1 cellular context compared by ENCODE assay signal in the genomic region with DNA sequence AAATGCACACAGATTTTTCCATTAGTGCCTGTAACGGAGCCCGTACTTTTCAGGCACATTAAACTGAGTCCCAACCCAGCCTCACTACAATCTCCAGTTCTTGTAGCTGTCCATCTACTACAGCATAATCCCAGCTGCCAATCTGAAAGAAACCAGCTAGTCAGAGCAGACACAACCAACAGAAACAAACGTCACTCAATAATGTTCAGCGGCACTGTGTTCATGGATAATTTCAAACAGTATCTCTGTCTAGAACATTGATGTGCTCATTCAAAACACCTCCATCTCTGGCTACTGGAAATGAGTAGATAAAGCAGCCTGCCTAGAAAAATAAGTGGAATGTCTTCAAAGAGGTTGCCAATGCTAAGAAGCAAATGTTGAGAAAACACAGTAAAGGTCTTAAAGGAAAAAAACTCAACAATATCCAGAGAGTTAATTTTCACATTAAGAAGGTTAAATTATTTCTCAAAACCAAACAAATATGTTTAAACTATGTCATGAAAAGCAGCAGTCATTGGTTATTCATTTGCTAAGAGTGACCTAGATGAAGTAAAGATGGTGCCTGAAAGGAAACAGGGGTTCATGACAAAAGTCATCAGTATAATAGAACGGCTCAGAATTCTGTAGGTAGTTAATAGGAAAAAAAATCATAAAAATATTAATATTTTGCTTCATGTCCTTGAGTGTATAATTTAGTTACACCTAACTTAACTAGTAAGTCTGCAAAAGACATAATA.
A peak's percentile ranks its signal among the peaks of the same experiment; 100 is the strongest.
TF ChIP-seq lines count a peak whose summit lies in the region.

No MANE protein-coding gene starts in this region.

TF ChIP-seq in K562, 482 proteins besides CTCF, POLR2A, EP300 and RAD21 (continued from another document and continues in another):
- TF ChIP-seq RCOR1 (IDR thresholded peaks at IDR 0.05; ENCODE audit: borderline replicate concordance in 1 of 2, low read depth in 2 of 2, low read length in 2 of 2) (peak in 1 of 2 experiments; percentile 6; a peak in 1 of 4 replicates), ZNF280B (CRISPR knock-in tag; IDR thresholded peaks at IDR 0.05) (no peak), GTF2F1 (IDR thresholded peaks at IDR 0.05; ENCODE audit: low read depth, low read length) (no peak), NKRF (IDR thresholded peaks at IDR 0.05; ENCODE audit: borderline replicate concordance) (no peak), HDAC3 (IDR thresholded peaks at IDR 0.05; ENCODE audit: borderline replicate concordance, partially characterized antibody) (no peak), NR2C2 (CRISPR knock-in tag; IDR thresholded peaks at IDR 0.05) (no peak), NR2C2 (tag; IDR thresholded peaks at IDR 0.05) (no peak), GABPA (tag; conservative IDR thresholded peaks at IDR 0.05; ENCODE audit: low read depth) (no peak), NCOA2 (IDR thresholded peaks at IDR 0.05; ENCODE audit: partially characterized antibody in 2 of 2) (no peak), RNF219 (CRISPR knock-in tag; IDR thresholded peaks at IDR 0.05) (no peak), ETV6 (IDR thresholded peaks at IDR 0.05; ENCODE audit: borderline replicate concordance in 1 of 2, low read depth in 2 of 2, low read length in 1 of 2) (no peak), ETV6 (CRISPR knock-in tag; IDR thresholded peaks at IDR 0.05; ENCODE audit: borderline replicate concordance) (no peak), MCM5 (IDR thresholded peaks at IDR 0.05; ENCODE audit: low read depth) (no peak), SMARCC2 (IDR thresholded peaks at IDR 0.05; ENCODE audit: low read depth) (no peak), TRIM24 (IDR thresholded peaks at IDR 0.05) (0 out of 4 replicates have a peak, but pooled peaks of 1 of the 2 experiments have one; percentile 15), MXD1 (CRISPR knock-in tag; IDR thresholded peaks at IDR 0.05; ENCODE audit: borderline replicate concordance, poor library complexity, severe bottlenecking) (no peak), KAT8 (IDR thresholded peaks at IDR 0.05; ENCODE audit: low read depth) (no peak), ZNF436 (CRISPR knock-in tag; IDR thresholded peaks at IDR 0.05) (no peak), GATAD2A (IDR thresholded peaks at IDR 0.05) (no peak), IRF9 (tag; IDR thresholded peaks at IDR 0.05) (no peak), CREB5 (CRISPR knock-in tag; IDR thresholded peaks at IDR 0.05) (no peak), THAP12 (CRISPR knock-in tag; IDR thresholded peaks at IDR 0.05) (no peak), SIRT6 (IDR thresholded peaks at IDR 0.05; ENCODE audit: low read depth, low read length) (no peak), POLR2B (IDR thresholded peaks at IDR 0.05; ENCODE audit: low read depth, partially characterized antibody) (no peak), ATF2 (CRISPR knock-in tag; IDR thresholded peaks at IDR 0.05) (no peak), PKNOX1 (IDR thresholded peaks at IDR 0.05) (peak; percentile 88), KLF16 (IDR thresholded peaks at IDR 0.05) (no peak), PBX2 (CRISPR knock-in tag; IDR thresholded peaks at IDR 0.05; ENCODE audit: low read depth) (no peak), PBX2 (tag; conservative IDR thresholded peaks at IDR 0.05; ENCODE audit: low read depth) (peak; percentile 43), FUS (optimal IDR thresholded peaks at IDR 0.05; ENCODE audit: low read depth, low read length) (no peak), MEIS2 (IDR thresholded peaks at IDR 0.05; ENCODE audit: partially characterized antibody) (peak; percentile 51), ZNF134 (CRISPR knock-in tag; conservative IDR thresholded peaks at IDR 0.05) (no peak), BCLAF1 (IDR thresholded peaks at IDR 0.05; ENCODE audit: borderline replicate concordance in 1 of 2, control insufficient read depth in 1 of 2, low read depth in 2 of 2, low read length in 1 of 2) (no peak), TEAD4 (IDR thresholded peaks at IDR 0.05; ENCODE audit: low read length) (0 out of 2 replicates have a peak, but pooled peaks have one; percentile 41), TEAD4 (CRISPR knock-in tag; IDR thresholded peaks at IDR 0.05; ENCODE audit: borderline replicate concordance) (no peak)
